Comparison of ENCODE assay signal across 1 cellular context in genomic region chrX:154093965-154094364, GRCh38.
TF ChIP-seq lines count a peak whose summit lies in the region.

No MANE protein-coding gene starts in this region.

TF ChIP-seq in HepG2, 621 proteins besides CTCF, POLR2A, EP300 and RAD21:
- TF ChIP-seq RORA (CRISPR knock-in tag; IDR thresholded peaks at IDR 0.05) (no peak), ZNF556 (CRISPR knock-in tag; IDR thresholded peaks at IDR 0.05; ENCODE audit: borderline replicate concordance) (no peak), MAF1 (CRISPR knock-in tag; IDR thresholded peaks at IDR 0.05; ENCODE audit: borderline replicate concordance) (no peak), CREB1 (IDR thresholded peaks at IDR 0.05) (no peak), CREB1 (CRISPR knock-in tag; IDR thresholded peaks at IDR 0.05) (no peak), HNRNPK (IDR thresholded peaks at IDR 0.05; ENCODE audit: low read depth, low read length, poor library complexity, severe bottlenecking) (no peak), KAT8 (CRISPR knock-in tag; IDR thresholded peaks at IDR 0.05) (no peak), THAP11 (CRISPR knock-in tag; IDR thresholded peaks at IDR 0.05) (no peak), GATAD2A (CRISPR knock-in tag; IDR thresholded peaks at IDR 0.05) (no peak), CBX1 (IDR thresholded peaks at IDR 0.05; ENCODE audit: low read depth) (no peak), REL (CRISPR knock-in tag; conservative IDR thresholded peaks at IDR 0.05) (no peak), MEF2D (CRISPR knock-in tag; IDR thresholded peaks at IDR 0.05) (no peak), MBNL3 (CRISPR knock-in tag; conservative IDR thresholded peaks at IDR 0.05) (no peak), REST (IDR thresholded peaks at IDR 0.05; ENCODE audit: borderline replicate concordance in 1 of 2, low read depth in 1 of 2, low read length in 2 of 2) (no peak)
